ENCODE assay signal across 8 cellular contexts in genomic region chr20:37096415-37097039, GRCh38. TPM values are rescaled to one million over a fixed set of nuclear protein-coding genes. Genes with fewer than 3 reads are reported as not detected.
DNase-seq lines count a peak whose midpoint lies in the region; ATAC-seq and TF ChIP-seq lines count a peak whose summit lies in the region.

No MANE protein-coding gene starts in this region.

- peak overlapping the region; percentile 93 for H3K4me2 ChIP-seq in PC-9
- peak overlapping the region; percentile 91 for H3K4me2 ChIP-seq in skeletal muscle satellite cell (ENCODE audit: low read length)

- intact Hi-C loops in PC-9 (cut with micrococcal nuclease; ENCODE audit: unreplicated experiment): no loop called here
- intact Hi-C loops in esophagus muscularis mucosa (cut with DNase I): no loop called here

- H3K4me3 ChIP-seq in PC-9: peak overlapping the region; percentile 99
- H3K4me3 ChIP-seq in esophagus muscularis mucosa: peak overlapping the region; percentile 87 to 96 (median 92)
- peak overlapping the region; percentile 95 for H3K4me3 ChIP-seq in skeletal muscle satellite cell (ENCODE audit: low read length)

- H3K9me3 ChIP-seq in PC-9 (ENCODE audit: insufficient read depth, low read depth) (no peaks in the 10 kb centered on the region), esophagus muscularis mucosa (no peaks in the 10 kb centered on the region), skeletal muscle satellite cell (replicated peaks; ENCODE audit: low read length) (no peaks in the 10 kb centered on the region)

- WGBS in esophagus muscularis mucosa: 76% methylated on average over 11 of the region's 11 CpGs

- peak overlapping the region; percentile 93 for H3K9ac ChIP-seq in skeletal muscle satellite cell (ENCODE audit: low read depth, low read length)

- peak overlapping the region; percentile 94 for H2AFZ ChIP-seq in PC-9

- no peaks in the 10 kb centered on the region for H3F3A ChIP-seq in PC-9 (ENCODE audit: insufficient read depth, low read depth)

- TF ChIP-seq CTCF in PC-9 (conservative IDR thresholded peaks at IDR 0.05) (no peak), esophagus muscularis mucosa (IDR thresholded peaks at IDR 0.05) (no peak)

- TF ChIP-seq POLR2A in esophagus muscularis mucosa (IDR thresholded peaks at IDR 0.05; ENCODE audit: low read depth): no peak

- no peaks in the 10 kb centered on the region for H4K20me1 ChIP-seq in PC-9 (ENCODE audit: insufficient read depth)

- H3K27ac ChIP-seq in PC-9 (no peak overlapping the region), esophagus muscularis mucosa (replicated peaks in 1 of 4) (peak overlapping the region; percentile 64 to 81 (median 70))

- DNase-seq in DMS 273 (lab: John Stamatoyannopoulos, UW; ENCODE audit: unreplicated experiment) (peak; percentile 45), DMS 273 treated with DMSO at 0.1 percent for 48 hours (lab: John Stamatoyannopoulos, UW) (no peak), PC-9 (no peak), esophagus muscularis mucosa (ENCODE audit: extremely low spot score) (no peak), NOMO-1 treated with dmso at 0.1 percent for 144 hours (lab: John Stamatoyannopoulos, UW; ENCODE audit: unreplicated experiment) (no peak)

- CTCF ChIA-PET in PC-9 (lab: Charles Lee): no interaction called here

- H3K36me3 ChIP-seq in PC-9 (ENCODE audit: low read depth): no peaks in the 10 kb centered on the region
- no peaks in the 10 kb centered on the region for H3K36me3 ChIP-seq in esophagus muscularis mucosa
- H3K36me3 ChIP-seq in skeletal muscle satellite cell (ENCODE audit: insufficient read depth, low read length): no peaks in the 10 kb centered on the region

- peaks cover 21% of the 10 kb centered on the region for H3K79me2 ChIP-seq in PC-9 (ENCODE audit: low read depth)

- H3K4me1 ChIP-seq in PC-9 (replicated peaks; ENCODE audit: insufficient read depth) (peaks cover 14% of the 10 kb centered on the region), esophagus muscularis mucosa (peaks cover 8 to 21% (median 13%) of the 10 kb centered on the region in 4 donors), skeletal muscle satellite cell (ENCODE audit: control insufficient read depth, insufficient read depth, low read length) (peaks cover 12% of the 10 kb centered on the region)

- BruUV-seq in PC-9 (replicated peaks; lab: Mats Ljungman, UMichigan): TSS peak; percentile 74

- H3K9me2 ChIP-seq in PC-9 (ENCODE audit: insufficient read depth): no peaks in the 10 kb centered on the region

- no peaks in the 10 kb centered on the region for H3K27me3 ChIP-seq in PC-9 (ENCODE audit: insufficient read depth, low read depth)
- no peaks in the 10 kb centered on the region for H3K27me3 ChIP-seq in esophagus muscularis mucosa
- H3K27me3 ChIP-seq in skeletal muscle satellite cell (ENCODE audit: control insufficient read depth, insufficient read depth, low read length): no peaks in the 10 kb centered on the region

- POLR2A ChIA-PET in PC-9 (lab: Charles Lee; ENCODE audit: unreplicated experiment): interaction anchor here (0.7 kb wide), 1 partner anchor 261 kb away, joined by 4 read pairs; no protein-coding TSS in a partner anchor

- ATAC-seq in HG02798 (IDR thresholded peaks at IDR 0.05; ENCODE audit: poor library complexity, unreplicated experiment) (no peak), esophagus mucosa (no peak)

- TF ChIP-seq EP300 in esophagus muscularis mucosa (IDR thresholded peaks at IDR 0.05): no peak

RNA-seq across cellular contexts. Expression of gene RBL1, which starts 0.7 kb away (rescaled TPM):
- total RNA-seq in PC-9 (2021) (14.6 and 23.0 TPM in 2 replicates), esophagus muscularis mucosa (1 to 10 TPM; 4.3 to 8.3 (median 5.7) TPM), esophagus mucosa (6.3 TPM)
- 9.9 and 10.0 TPM in 2 replicates for total RNA-seq in skeletal muscle satellite cell (2012; rRNA removed)
